Comparison of ENCODE assay signal across 8 cellular contexts in the genomic region with DNA sequence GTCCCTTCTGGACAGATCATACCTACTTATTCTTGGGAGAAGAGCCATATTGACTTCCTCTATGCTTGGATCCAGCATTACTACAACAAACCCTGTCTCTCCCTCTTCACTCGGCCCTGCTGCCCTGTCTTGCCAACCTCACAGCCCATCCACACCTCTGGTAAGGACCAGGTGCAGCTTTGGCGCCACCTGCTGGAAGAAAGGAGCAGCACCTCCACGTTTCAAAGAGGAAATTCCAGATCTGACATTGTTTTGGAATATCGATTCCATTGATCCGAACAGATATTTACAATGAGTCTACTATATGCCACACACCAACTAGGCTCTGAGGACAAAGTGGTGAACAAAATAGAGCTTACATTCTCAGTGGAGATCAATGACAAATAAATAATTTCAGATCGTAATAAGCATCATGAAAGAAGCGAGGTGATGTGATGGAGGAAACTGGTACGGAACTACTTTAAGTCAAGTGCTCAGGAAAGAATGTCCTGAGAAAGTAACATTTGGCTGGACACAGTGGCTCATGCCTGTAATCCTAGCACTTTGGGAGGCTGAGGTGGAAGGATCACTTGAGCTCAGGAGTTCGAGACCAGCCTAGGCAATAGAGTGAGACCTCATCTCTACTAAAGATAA. TPM values are rescaled to one million over a fixed set of nuclear protein-coding genes. Genes with fewer than 3 reads are reported as not detected.
DNase-seq lines count a peak whose midpoint lies in the region; ATAC-seq, FAIRE-seq and TF ChIP-seq lines count a peak whose summit lies in the region.

No MANE protein-coding gene starts in this region.

- no peak overlapping the region for H3K9ac ChIP-seq in colonic mucosa (ENCODE audit: low read depth in 2 of 2, low read length in 2 of 2)
- H3K9ac ChIP-seq in HepG2 (ENCODE audit: insufficient read depth, low read depth, low read length), result no peak overlapping the region

- H3K4me3 ChIP-seq in colonic mucosa (no peak overlapping the region), HepG2 (replicated peaks in 1 of 3; ENCODE audit: insufficient read depth in 1 of 3, low read depth in 2 of 3, low read length in 3 of 3) (no peak overlapping the region)

- H3K79me2 ChIP-seq in HepG2 (ENCODE audit: insufficient read depth, low read length), result no peaks in the 10 kb centered on the region

- DNase-seq in AG08395 (ENCODE audit: low spot score) (peak; percentile 82), GM20000 (ENCODE audit: low spot score) (peak; percentile 81), NCI-H345 (lab: John Stamatoyannopoulos, UW) (peak; percentile 74), colonic mucosa (peak; percentile 86), HepG2 (ENCODE audit: low spot score) (peak; percentile 49)
- peak; percentile 73 to 75 for DNase-seq in activated CD4-positive, alpha-beta T cell treated with anti-CD3 and anti-CD28 coated beads for 4 hours
- DNase-seq in stimulated activated CD4-positive, alpha-beta T cell treated with anti-CD3 and anti-CD28 coated beads, TNF-alpha, amount 100 ng/mL, for 4 hours (ENCODE audit: low read depth in 3 of 3), result peak; percentile 43 to 59 (median 54)

- in situ Hi-C loops in HepG2 (cut with HindIII; ENCODE audit: extremely low pct_ligation_motif_present, low pct_unique_long_range_greater_than_20kb), result loop anchor here (5.0 kb wide), 2 partner anchors 56 to 156 kb away; no protein-coding TSS in a partner anchor

- TF ChIP-seq POLR2A in HepG2 (IDR thresholded peaks at IDR 0.05; ENCODE audit: insufficient read depth in 1 of 2, low read depth in 2 of 2, low read length in 2 of 2), result no peak

- H3K4me1 ChIP-seq in colonic mucosa, result no peaks in the 10 kb centered on the region
- peaks cover 8% of the 10 kb centered on the region; the same call in 1 of the 2 replicates for H3K4me1 ChIP-seq in HepG2 (ENCODE audit: insufficient read depth, low read length)

- H3K27me3 ChIP-seq in colonic mucosa, result no peaks in the 10 kb centered on the region
- peaks cover 0 to 3% of the 10 kb centered on the region in 2 experiments; a peak in 1 of 5 replicates for H3K27me3 ChIP-seq in HepG2 (ENCODE audit: control insufficient read depth in 1 of 2, insufficient read depth in 2 of 2, low read length in 2 of 2)

- FAIRE-seq in HepG2 (lab: Jason Lieb, UNC), result peak; percentile 81

- intact Hi-C loops in colonic mucosa (cut with DNase I) (loop anchor here (2.0 to 5.0 kb wide), 3 partner anchors 55 to 157 kb away; no protein-coding TSS in a partner anchor), HepG2 (cut with micrococcal nuclease; ENCODE audit: unreplicated experiment) (no loop called here)

- H3K36me3 ChIP-seq in colonic mucosa, result no peaks in the 10 kb centered on the region
- no peaks in the 10 kb centered on the region for H3K36me3 ChIP-seq in HepG2 (replicated peaks in 1 of 2; ENCODE audit: control insufficient read depth in 1 of 2, insufficient read depth in 2 of 2, low read length in 2 of 2)

- WGBS in HepG2 (ENCODE audit: low lambda C conversion rate), result 29% methylated on average over 9 of the region's 9 CpGs

- TF ChIP-seq EP300 in HepG2 (IDR thresholded peaks at IDR 0.05; ENCODE audit: low read depth in 2 of 2, low read length in 2 of 2) (no peak), HepG2 (CRISPR knock-in tag; IDR thresholded peaks at IDR 0.05; ENCODE audit: borderline replicate concordance) (no peak)

- ATAC-seq in HepG2, result peak; percentile 83
- ATAC-seq in HG03565 (IDR thresholded peaks at IDR 0.05; ENCODE audit: unreplicated experiment), result no peak

- H2AFZ ChIP-seq in HepG2 (ENCODE audit: low read length), result no peak overlapping the region

- BruUV-seq in HepG2 (replicated peaks; lab: Mats Ljungman, UMichigan), result no TSS peak

- H3K4me2 ChIP-seq in HepG2 (ENCODE audit: low read depth, low read length), result no peak overlapping the region

- H3K27ac ChIP-seq in colonic mucosa, result no peak overlapping the region
- no peak overlapping the region for H3K27ac ChIP-seq in HepG2 (ENCODE audit: extremely low read length, insufficient read depth, low read length)

- H3K9me3 ChIP-seq in colonic mucosa (no peaks in the 10 kb centered on the region), HepG2 (ENCODE audit: low read length) (no peaks in the 10 kb centered on the region)

- POLR2A ChIA-PET in HepG2 (lab: Yijun Ruan, JAX), result no interaction called here

- TF ChIP-seq RAD21 in HepG2 (CRISPR knock-in tag; IDR thresholded peaks at IDR 0.05), result peak; percentile 91

- peak; percentile 85 for TF ChIP-seq CTCF in GM20000 (IDR thresholded peaks at IDR 0.05; ENCODE audit: extremely low read depth, missing control alignments)
- TF ChIP-seq CTCF in colonic mucosa (IDR thresholded peaks at IDR 0.05), result peak; percentile 99
- TF ChIP-seq CTCF in HepG2 (CRISPR knock-in tag; IDR thresholded peaks at IDR 0.05), result peak; percentile 96

- CTCF ChIA-PET in HepG2 (lab: Yijun Ruan, JAX; ENCODE audit: low intra/inter-chr PET ratio, low total read pairs), result interaction anchor here (1.4 to 2.6 kb wide), 4 partner anchors 52 to 160 kb away, joined by 4 to 36 read pairs (median 7); partner anchors contain the start of gene MYCL

- no peaks in the 10 kb centered on the region for H4K20me1 ChIP-seq in HepG2 (ENCODE audit: insufficient read depth, low read length)

TF ChIP-seq in HepG2, 621 proteins besides CTCF, POLR2A, EP300 and RAD21 (continues in another document):
- TF ChIP-seq FOSL2 (CRISPR knock-in tag; IDR thresholded peaks at IDR 0.05) (0 out of 2 replicates have a peak, but pooled peaks have one; percentile 42), ZBTB42 (CRISPR knock-in tag; IDR thresholded peaks at IDR 0.05) (no peak), GATA4 (IDR thresholded peaks at IDR 0.05; ENCODE audit: borderline replicate concordance, low read depth) (no peak), RXRB (CRISPR knock-in tag; IDR thresholded peaks at IDR 0.05; ENCODE audit: borderline replicate concordance) (0 out of 2 replicates have a peak, but pooled peaks have one; percentile 31), ZNF446 (CRISPR knock-in tag; IDR thresholded peaks at IDR 0.05) (no peak), SOX5 (CRISPR knock-in tag; IDR thresholded peaks at IDR 0.05; ENCODE audit: borderline replicate concordance) (0 out of 2 replicates have a peak, but pooled peaks have one; percentile 18), ZNF629 (CRISPR knock-in tag; conservative IDR thresholded peaks at IDR 0.05) (no peak), SALL1 (CRISPR knock-in tag; IDR thresholded peaks at IDR 0.05) (peak; percentile 25; the same call in 1 of the 2 replicates), ZNF570 (CRISPR knock-in tag; IDR thresholded peaks at IDR 0.05; ENCODE audit: borderline replicate concordance) (no peak), KAT2B (IDR thresholded peaks at IDR 0.05; ENCODE audit: borderline replicate concordance, low read depth, low read length) (peak; percentile 85; the same call in 1 of the 2 replicates), MYNN (CRISPR knock-in tag; IDR thresholded peaks at IDR 0.05; ENCODE audit: low read depth) (no peak)
- TF ChIP-seq, protein P1, sequence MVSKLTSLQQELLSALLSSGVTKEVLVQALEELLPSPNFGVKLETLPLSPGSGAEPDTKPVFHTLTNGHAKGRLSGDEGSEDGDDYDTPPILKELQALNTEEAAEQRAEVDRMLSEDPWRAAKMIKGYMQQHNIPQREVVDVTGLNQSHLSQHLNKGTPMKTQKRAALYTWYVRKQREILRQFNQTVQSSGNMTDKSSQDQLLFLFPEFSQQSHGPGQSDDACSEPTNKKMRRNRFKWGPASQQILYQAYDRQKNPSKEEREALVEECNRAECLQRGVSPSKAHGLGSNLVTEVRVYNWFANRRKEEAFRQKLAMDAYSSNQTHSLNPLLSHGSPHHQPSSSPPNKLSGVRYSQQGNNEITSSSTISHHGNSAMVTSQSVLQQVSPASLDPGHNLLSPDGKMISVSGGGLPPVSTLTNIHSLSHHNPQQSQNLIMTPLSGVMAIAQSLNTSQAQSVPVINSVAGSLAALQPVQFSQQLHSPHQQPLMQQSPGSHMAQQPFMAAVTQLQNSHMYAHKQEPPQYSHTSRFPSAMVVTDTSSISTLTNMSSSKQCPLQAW (CRISPR knock-in tag; IDR thresholded peaks at IDR 0.05), result 0 out of 2 replicates have a peak, but pooled peaks have one; percentile 26
- TF ChIP-seq, protein P2, sequence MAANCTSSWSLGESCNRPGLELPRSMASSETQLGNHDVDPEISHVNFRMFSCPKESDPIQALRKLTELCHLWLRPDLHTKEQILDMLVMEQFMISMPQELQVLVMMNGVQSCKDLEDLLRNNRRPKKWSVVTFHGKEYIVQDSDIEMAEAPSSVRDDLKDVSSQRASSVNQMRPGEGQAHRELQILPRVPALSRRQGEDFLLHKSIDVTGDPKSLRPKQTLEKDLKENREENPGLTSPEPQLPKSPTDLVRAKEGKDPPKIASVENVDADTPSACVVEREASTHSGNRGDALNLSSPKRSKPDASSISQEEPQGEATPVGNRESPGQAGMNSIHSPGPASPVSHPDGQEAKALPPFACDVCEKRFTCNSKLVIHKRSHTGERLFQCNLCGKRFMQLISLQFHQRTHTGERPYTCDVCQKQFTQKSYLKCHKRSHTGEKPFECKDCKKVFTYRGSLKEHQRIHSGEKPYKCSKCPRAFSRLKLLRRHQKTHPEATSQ (CRISPR knock-in tag; IDR thresholded peaks at IDR 0.05; ENCODE audit: borderline replicate concordance), result no peak

RNA-seq across cellular contexts. Expression of gene MFSD2A, which starts 18.7 kb away (rescaled TPM):
- 10 to 100 TPM; 15.6 to 27.2 TPM for total RNA-seq in colonic mucosa
- not detected in 2 replicates for total RNA-seq in HepG2 (2016; rRNA removed; fragmentation: Illumina TruSeq; extraction: Trizol)
- total RNA-seq in HepG2 (2016; cell fraction: cytosol; rRNA removed; fragmentation: Illumina TruSeq; extraction: Trizol; ENCODE audit: low read depth), result not detected in 2 replicates
- total RNA-seq in HepG2 (2016; cell fraction: insoluble cytoplasmic fraction; rRNA removed; fragmentation: Illumina TruSeq; extraction: Trizol), result 0.11 TPM in 1 of 2 replicates, not detected in the other
- not detected in 2 replicates for total RNA-seq in HepG2 (2016; cell fraction: membrane; rRNA removed; fragmentation: Illumina TruSeq; extraction: Trizol)
- not detected in 2 replicates for total RNA-seq in HepG2 (2016; cell fraction: nucleus; rRNA removed; fragmentation: Illumina TruSeq; extraction: Trizol)
- 0.05 and 0.08 TPM in 2 replicates for polyA plus RNA-seq in HepG2 (2011; rRNA removed)
- polyA plus RNA-seq in HepG2 (2011; cell fraction: cytosol; rRNA removed), result not detected in 2 replicates
- polyA plus RNA-seq in HepG2 (2011; cell fraction: nucleus; rRNA removed), result 0.13 TPM in 1 of 2 replicates, not detected in the other
- polyA plus RNA-seq in HepG2 (2012), result not detected in 2 replicates
- polyA plus RNA-seq in HepG2 (2016; cell fraction: cytosol; fragmentation: Illumina TruSeq; extraction: Trizol; ENCODE audit: low read depth), result not detected in 2 replicates
- not detected in 2 replicates for polyA plus RNA-seq in HepG2 (2016; cell fraction: insoluble cytoplasmic fraction; fragmentation: Illumina TruSeq; extraction: Trizol; ENCODE audit: low read depth)
- not detected in 2 replicates for polyA plus RNA-seq in HepG2 (2016; cell fraction: membrane; fragmentation: Illumina TruSeq; extraction: Trizol; ENCODE audit: low read depth)
- not detected in 2 replicates for polyA plus RNA-seq in HepG2 (2016; cell fraction: nucleus; fragmentation: Illumina TruSeq; extraction: Trizol; ENCODE audit: insufficient read depth, low read depth)
- polyA minus RNA-seq in HepG2 (2011; rRNA and poly(A)+ RNA removed; ENCODE audit: low replicate concordance), result 0.06 and 0.16 TPM in 2 replicates
- not detected in 2 replicates for polyA minus RNA-seq in HepG2 (2011; cell fraction: cytosol; rRNA and poly(A)+ RNA removed)
- not detected in 2 replicates for polyA minus RNA-seq in HepG2 (2011; cell fraction: nucleus; rRNA and poly(A)+ RNA removed)

Comparison
In these comparisons a context has a peak if more than half of its experiments do, and no peak if none do; other contexts are left out.
1. RNA of gene MFSD2A, which starts 18.7 kb away (total RNA-seq): 15.6 to 27.2 TPM in colonic mucosa; 0.11 TPM in HepG2; every median in the first group is over 10 times any median in the second.
2. Peak in every context shown above with its lines, with median percentiles within 50 percentile points of each other: DNase-seq and CTCF ChIP-seq.